3 cellular contexts compared by ENCODE assay signal in the genomic region with DNA sequence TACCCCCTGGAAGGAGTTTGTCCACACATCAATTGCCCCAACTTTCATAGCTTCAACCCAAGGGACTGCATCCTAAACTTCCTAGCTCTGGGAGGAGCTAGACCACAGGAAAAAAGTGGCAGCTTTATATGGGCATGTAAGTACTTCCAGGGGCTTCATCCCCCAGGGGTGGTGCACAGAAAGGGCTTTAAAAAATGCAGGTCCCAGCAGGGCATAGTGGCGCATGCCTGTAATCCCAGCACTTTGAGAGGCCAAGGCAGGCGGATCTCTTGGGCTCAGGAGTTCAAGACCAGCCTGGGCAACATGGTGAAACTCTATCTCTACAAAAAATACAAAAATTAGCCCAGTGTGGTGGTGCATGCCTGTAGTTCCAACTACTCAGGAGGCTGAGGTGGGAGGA. TPM values are rescaled to one million over a fixed set of nuclear protein-coding genes. Genes with fewer than 3 reads are reported as not detected.
"Had no signal": no experiment of that assay in that cellular context is flagged by ENCODE, and none has a peak within 500 bp of the region (broad histone marks: within the 10 kb centered on the region; RNA-seq: fewer than 3 reads in every experiment).

No MANE protein-coding gene starts in this region.

RNA-seq across cellular contexts. Expression of a gene that starts 9.8 kb away (rescaled TPM):
- total RNA-seq: H9, HT-29 had no signal

RNA-seq across cellular contexts. Expression of a gene that starts 14.9 kb away (rescaled TPM):
- polyA plus RNA-seq: IgD-negative memory B cell had no signal

RNA-seq across cellular contexts. Expression of a gene that starts 37.2 kb away (rescaled TPM):
- total RNA-seq: HT-29 had no signal
- polyA plus RNA-seq: IgD-negative memory B cell had no signal
